Comparison of ENCODE assay signal across 14 cellular contexts in genomic region chr3:9820543-9820942, GRCh38. TPM values are rescaled to one million over a fixed set of nuclear protein-coding genes. Genes with fewer than 3 reads are reported as not detected.
DNase-seq lines count a peak whose midpoint lies in the region; ATAC-seq, FAIRE-seq and TF ChIP-seq lines count a peak whose summit lies in the region.
"Had no signal": no experiment of that assay in that cellular context is flagged by ENCODE, and none has a peak within 500 bp of the region (broad histone marks: within the 10 kb centered on the region; RNA-seq: fewer than 3 reads in every experiment).

No MANE protein-coding gene starts in this region.

- no peaks in the 10 kb centered on the region for H3K79me2 ChIP-seq in GM23338 (replicated peaks; ENCODE audit: insufficient read depth)
- no peaks in the 10 kb centered on the region for H3K79me2 ChIP-seq in K562 (ENCODE audit: control insufficient read depth, insufficient read depth, low read length)

- H3K9me1 ChIP-seq in K562 (ENCODE audit: control insufficient read depth, insufficient read depth, low read length) = peaks cover 3% of the 10 kb centered on the region

- H3K27ac ChIP-seq in A549 = no peak overlapping the region
- H3K27ac ChIP-seq in GM23338 (ENCODE audit: low read depth) = no peak overlapping the region
- no peak overlapping the region; the same call in 2 of the 3 replicates for H3K27ac ChIP-seq in K562 (ENCODE audit: extremely low read depth, low read depth, low read length)

- TF ChIP-seq EP300 in A549 (IDR thresholded peaks at IDR 0.05) = no peak
- TF ChIP-seq EP300 in K562 (IDR thresholded peaks at IDR 0.05; ENCODE audit: low read length) = no peak

- no peaks in the 10 kb centered on the region for H3K9me2 ChIP-seq in GM23338 (ENCODE audit: insufficient read depth)

- FAIRE-seq in A549 (lab: Jason Lieb, UNC) = no peak
- no peak for FAIRE-seq in K562 (lab: Jason Lieb, UNC)
- FAIRE-seq: GM12891, GM19239, HTR-8/SVneo had no signal

- H3K4me3 ChIP-seq in A549 (no peak overlapping the region), GM23338 (no peak overlapping the region), K562 (no peak overlapping the region), mucosa of descending colon (no peak overlapping the region)

- no peak overlapping the region for H3K4me2 ChIP-seq in A549
- H3K4me2 ChIP-seq in GM23338 = no peak overlapping the region
- no peak overlapping the region for H3K4me2 ChIP-seq in K562 (ENCODE audit: insufficient read depth, low read length)

- DNase-seq in A549 (ENCODE audit: low read depth in 1 of 2, low spot score in 1 of 2) (no peak), GM23338 (ENCODE audit: low spot score) (no peak), K562 (ENCODE audit: extremely low read depth in 1 of 4, low spot score in 3 of 4) (no peak), mucosa of descending colon (peak in 1 of 3 donors; percentile 33), amygdala (lab: John Stamatoyannopoulos, UW) (no peak), NCI-H2029 (lab: John Stamatoyannopoulos, UW) (no peak), endothelial cell (ENCODE audit: low spot score) (no peak)
- DNase-seq: CD8-positive, alpha-beta memory T cell had no signal

- ATAC-seq in A549 (peak; percentile 14 to 23; a peak in 4 of 6 replicates), GM23338 (peak; percentile 13; the same call in 2 of the 3 replicates), K562 (peak; percentile 4; the same call in 2 of the 3 replicates), mucosa of descending colon (peak; percentile 7), GM18861 (IDR thresholded peaks at IDR 0.05; ENCODE audit: unreplicated experiment) (no peak)

- TF ChIP-seq POLR2A in A549 (IDR thresholded peaks at IDR 0.05; ENCODE audit: low read length) (no peak), K562 (conservative IDR thresholded peaks at IDR 0.05) (no peak)

- TF ChIP-seq RAD21 in A549 (conservative IDR thresholded peaks at IDR 0.05 in 1 of 2, IDR thresholded peaks at IDR 0.05 in 1 of 2) = no peak
- TF ChIP-seq RAD21 in K562 (CRISPR knock-in tag; conservative IDR thresholded peaks at IDR 0.05 in 1 of 2, IDR thresholded peaks at IDR 0.05 in 1 of 2) = no peak

- peak overlapping the region in 1 of 2 experiments; percentile 31; a peak in 2 of 4 replicates for H3K9ac ChIP-seq in K562 (ENCODE audit: insufficient read depth in 1 of 2, low read depth in 2 of 2, low read length in 2 of 2)

- peaks cover 3% of the 10 kb centered on the region; the same call in 2 of the 3 replicates for H3K4me1 Mint-ChIP-seq in GM23338
- no peaks in the 10 kb centered on the region for H3K4me1 Mint-ChIP-seq in endothelial cell (ENCODE audit: unreplicated experiment)
- H3K4me1 Mint-ChIP-seq: CD14-positive monocyte; CD8-positive, alpha-beta memory T cell had no signal

- H3K27ac Mint-ChIP-seq in GM23338 (no peak overlapping the region), endothelial cell (ENCODE audit: unreplicated experiment) (no peak overlapping the region)

- H3K36me3 ChIP-seq in GM23338 (ENCODE audit: insufficient read depth) (no peaks in the 10 kb centered on the region), K562 (ENCODE audit: control insufficient read depth, insufficient read depth, low read length) (peaks cover 41% of the 10 kb centered on the region), mucosa of descending colon (ENCODE audit: low read depth) (no peaks in the 10 kb centered on the region)

- H3K4me3 Mint-ChIP-seq in GM23338 = no peak overlapping the region
- H3K4me3 Mint-ChIP-seq in endothelial cell (ENCODE audit: unreplicated experiment) = no peak overlapping the region
- H3K4me3 Mint-ChIP-seq: CD14-positive monocyte; CD8-positive, alpha-beta memory T cell had no signal

- POLR2A ChIA-PET in A549 (lab: Yijun Ruan, JAX) = no interaction called here
- POLR2A ChIA-PET in K562 (lab: Yijun Ruan, JAX) = interaction anchor here (0.7 to 2.6 kb wide), 3 partner anchors 12 to 17 kb away, joined by 3 to 7 read pairs (median 4); no protein-coding TSS in a partner anchor

- H3K36me3 Mint-ChIP-seq in GM23338 (ENCODE audit: low read depth) = no peaks in the 10 kb centered on the region
- H3K36me3 Mint-ChIP-seq in endothelial cell (ENCODE audit: low read depth, unreplicated experiment) = no peaks in the 10 kb centered on the region

- no peak for TF ChIP-seq CTCF in A549 (IDR thresholded peaks at IDR 0.05)
- no peak for TF ChIP-seq CTCF in GM23338 (conservative IDR thresholded peaks at IDR 0.05; ENCODE audit: low read depth in 2 of 2)
- no peak for TF ChIP-seq CTCF in K562 (IDR thresholded peaks at IDR 0.05 in 2 of 3, conservative IDR thresholded peaks at IDR 0.05 in 1 of 3; ENCODE audit: insufficient read depth in 2 of 3, low read depth in 1 of 3, low read length in 3 of 3)
- no peak for TF ChIP-seq CTCF in mucosa of descending colon (IDR thresholded peaks at IDR 0.05)
- TF ChIP-seq CTCF in endothelial cell (IDR thresholded peaks at IDR 0.05; ENCODE audit: unreplicated experiment) = no peak

- intact Hi-C loops in K562 (cut with micrococcal nuclease) (no loop called here), mucosa of descending colon (cut with DNase I, micrococcal nuclease) (no loop called here)

- H3K27me3 ChIP-seq in GM23338 (ENCODE audit: insufficient read depth) (no peaks in the 10 kb centered on the region), K562 (ENCODE audit: control insufficient read depth in 2 of 2, insufficient read depth in 2 of 2, low read length in 2 of 2) (no peaks in the 10 kb centered on the region)

- H3K4me1 ChIP-seq in A549 (no peaks in the 10 kb centered on the region), GM23338 (ENCODE audit: insufficient read depth) (no peaks in the 10 kb centered on the region), K562 (replicated peaks in 1 of 2; ENCODE audit: control insufficient read depth in 2 of 2, insufficient read depth in 2 of 2, low read length in 2 of 2) (peaks cover 0 to 1% of the 10 kb centered on the region in 2 experiments; a peak in 2 of 5 replicates), mucosa of descending colon (ENCODE audit: low read depth) (no peaks in the 10 kb centered on the region)
- H3K4me1 ChIP-seq: Caco-2 had no signal

- no peaks in the 10 kb centered on the region for H3K9me3 Mint-ChIP-seq in GM23338
- H3K9me3 Mint-ChIP-seq in endothelial cell (ENCODE audit: unreplicated experiment) = no peaks in the 10 kb centered on the region
- H3K9me3 Mint-ChIP-seq: CD8-positive, alpha-beta memory T cell had no signal

- H3F3A ChIP-seq in GM23338 (replicated peaks; ENCODE audit: low read depth) = no peaks in the 10 kb centered on the region

- in situ Hi-C loops in K562 (cut with MboI) = no loop called here

- H4K20me1 ChIP-seq in GM23338 (replicated peaks; ENCODE audit: insufficient read depth) = no peaks in the 10 kb centered on the region
- no peaks in the 10 kb centered on the region; the same call in 1 of the 2 replicates for H4K20me1 ChIP-seq in K562 (replicated peaks; ENCODE audit: control insufficient read depth, insufficient read depth, low read length)

- 83% methylated on average over 12 of the region's 12 CpGs for WGBS in A549 (ENCODE audit: missing lambda C conversion rate)
- whole genome bisulfite sequencing in K562 (ENCODE audit: insufficient coverage, low coverage, missing lambda C conversion rate) = 91% methylated on average over 11 of the region's 12 CpGs

- H3K9me3 ChIP-seq in A549 = no peaks in the 10 kb centered on the region
- H3K9me3 ChIP-seq in K562 (replicated peaks; ENCODE audit: control insufficient read depth, insufficient read depth, low read depth, low read length) = no peaks in the 10 kb centered on the region
- H3K9me3 ChIP-seq in mucosa of descending colon = no peaks in the 10 kb centered on the region
- H3K9me3 ChIP-seq: Caco-2 had no signal

- H2AFZ ChIP-seq in GM23338 (no peak overlapping the region), K562 (ENCODE audit: low read depth, low read length) (no peak overlapping the region)

- H3K27me3 Mint-ChIP-seq in GM23338 (ENCODE audit: insufficient read depth, low read depth, poor library complexity) (peaks cover 6% of the 10 kb centered on the region), endothelial cell (ENCODE audit: unreplicated experiment) (no peaks in the 10 kb centered on the region)
- H3K27me3 Mint-ChIP-seq: CD8-positive, alpha-beta memory T cell had no signal

- CTCF ChIA-PET in A549 (lab: Yijun Ruan, JAX) (interaction anchor here (0.7 to 2.3 kb wide), 7 partner anchors 9 to 126 kb away, joined by 3 to 9 read pairs (median 6); partner anchors contain the start of gene TTLL3), K562 (lab: Yijun Ruan, JAX; ENCODE audit: low intra/inter-chr PET ratio) (no interaction called here)

- BruUV-seq in K562 (replicated peaks; lab: Mats Ljungman, UMichigan) = no TSS peak

RNA-seq across cellular contexts. Expression of gene TTLL3, which starts 10.5 kb away (rescaled TPM):
- polyA plus RNA-seq in A549 (2011; rRNA removed) (13.0 and 18.1 TPM in 2 replicates), A549 (2017; fragmentation: RNase III; extraction: RNeasy Plus Mini Kit Qiagen cat#74134 plus additional on column Dnase treatment) (9.9 to 12.8 TPM (median 10.3 TPM) in 3 replicates), GM23338 (2016; fragmentation: Nextera tagmentation; extraction: Ambion mirVana) (3.7 and 4.9 TPM in 2 replicates), K562 (2011; rRNA removed) (95.8 and 120 TPM in 2 replicates), K562 (2014; fragmentation: Illumina TruSeq; extraction: Trizol) (53.8 and 60.9 TPM in 2 replicates), K562 (2014; fragmentation: Nextera tagmentation; extraction: Ambion mirVana) (10 to 100 TPM in 1 of 2 experiments, 1 to 10 TPM in 1; 8.9 to 11.6 TPM), K562 (2014; rRNA removed) (72.7 and 106 TPM in 2 replicates)
- 13.6 and 14.1 TPM in 2 replicates for polyA plus RNA-seq in A549 (2012; cell fraction: cytosol; rRNA removed)
- polyA plus RNA-seq in A549 (2012; cell fraction: nucleus; rRNA removed) = 115 and 128 TPM in 2 replicates
- polyA minus RNA-seq in A549 (2011; rRNA and poly(A)+ RNA removed) = 23.9 and 25.2 TPM in 2 replicates
- total RNA-seq in GM23338 (2014; rRNA removed; shearing (Covaris generic)) = 4.5 and 5.3 TPM in 2 replicates
- 652 and 1,082 TPM in 2 replicates for total RNA-seq in K562 (2011; cell fraction: chromatin; rRNA removed; ENCODE audit: low replicate concordance)
- total RNA-seq in K562 (2011; cell fraction: nucleolus; rRNA removed) = 407 and 449 TPM in 2 replicates
- 488 and 686 TPM in 2 replicates for total RNA-seq in K562 (2011; cell fraction: nucleoplasm; rRNA removed)
- total RNA-seq in K562 (2014; rRNA removed) (30.7 and 34.0 TPM in 2 replicates), K562 (2014; rRNA removed; fragmentation: Illumina TruSeq; extraction: Trizol) (28.7 and 33.0 TPM in 2 replicates), K562 (2015; rRNA removed; fragmentation: Illumina TruSeq; extraction: Trizol) (31.6 and 33.2 TPM in 2 replicates), K562 (2021) (53.7 and 63.6 TPM in 2 replicates), mucosa of descending colon (10 to 100 TPM; 37.0 to 63.9 (median 47.7) TPM), endothelial cell (ENCODE audit: unreplicated experiment) (34.4 TPM)
- polyA plus RNA-seq in K562 (2011; cell fraction: cytosol; rRNA removed) = 71.0 and 73.2 TPM in 2 replicates
- polyA plus RNA-seq in K562 (2011; cell fraction: nucleus; rRNA removed) = 641 and 948 TPM in 2 replicates
- polyA plus RNA-seq in K562 (2012) = 65.7 and 182 TPM in 2 replicates
- 99.7 and 103 TPM in 2 replicates for polyA minus RNA-seq in K562 (2011; rRNA and poly(A)+ RNA removed)
- polyA minus RNA-seq in K562 (2011; cell fraction: cytosol; rRNA and poly(A)+ RNA removed) = 19.4 and 21.8 TPM in 2 replicates
- 133 and 150 TPM in 2 replicates for polyA minus RNA-seq in K562 (2011; cell fraction: nucleus; rRNA and poly(A)+ RNA removed)

RNA-seq across cellular contexts. Expression of gene RPUSD3, which starts 23.3 kb away (rescaled TPM):
- polyA plus RNA-seq in A549 (2011; rRNA removed) = 38.9 and 47.1 TPM in 2 replicates
- polyA plus RNA-seq in A549 (2012; cell fraction: cytosol; rRNA removed) = 61.3 and 76.6 TPM in 2 replicates
- polyA plus RNA-seq in A549 (2012; cell fraction: nucleus; rRNA removed) = 74.5 and 81.9 TPM in 2 replicates
- 42.2 to 45.0 TPM (median 44.5 TPM) in 3 replicates for polyA plus RNA-seq in A549 (2017; fragmentation: RNase III; extraction: RNeasy Plus Mini Kit Qiagen cat#74134 plus additional on column Dnase treatment)
- 39.0 and 44.1 TPM in 2 replicates for polyA minus RNA-seq in A549 (2011; rRNA and poly(A)+ RNA removed)
- 73.4 and 82.8 TPM in 2 replicates for total RNA-seq in GM23338 (2014; rRNA removed; shearing (Covaris generic))
- 59.6 and 64.3 TPM in 2 replicates for polyA plus RNA-seq in GM23338 (2016; fragmentation: Nextera tagmentation; extraction: Ambion mirVana)
- 79.3 and 118 TPM in 2 replicates for total RNA-seq in K562 (2011; cell fraction: chromatin; rRNA removed; ENCODE audit: low replicate concordance)
- total RNA-seq in K562 (2011; cell fraction: nucleolus; rRNA removed) = 76.7 and 80.0 TPM in 2 replicates
- 76.9 and 87.5 TPM in 2 replicates for total RNA-seq in K562 (2011; cell fraction: nucleoplasm; rRNA removed)
- 73.0 and 90.5 TPM in 2 replicates for total RNA-seq in K562 (2014; rRNA removed)
- 44.3 and 55.8 TPM in 2 replicates for total RNA-seq in K562 (2014; rRNA removed; fragmentation: Illumina TruSeq; extraction: Trizol)
- 51.5 and 59.3 TPM in 2 replicates for total RNA-seq in K562 (2015; rRNA removed; fragmentation: Illumina TruSeq; extraction: Trizol)
- 99.0 and 100 TPM in 2 replicates for total RNA-seq in K562 (2021)
- polyA plus RNA-seq in K562 (2011; rRNA removed) = 56.1 and 104 TPM in 2 replicates
- 77.0 and 146 TPM in 2 replicates for polyA plus RNA-seq in K562 (2011; cell fraction: cytosol; rRNA removed)
- 62.9 and 99.5 TPM in 2 replicates for polyA plus RNA-seq in K562 (2011; cell fraction: nucleus; rRNA removed)
- polyA plus RNA-seq in K562 (2012) = 69.4 and 77.4 TPM in 2 replicates
- polyA plus RNA-seq in K562 (2014; fragmentation: Illumina TruSeq; extraction: Trizol) = 98.2 and 119 TPM in 2 replicates
- polyA plus RNA-seq in K562 (2014; fragmentation: Nextera tagmentation; extraction: Ambion mirVana) = 10 to 100 TPM; 13.8 to 26.4 TPM
- 66.6 and 76.8 TPM in 2 replicates for polyA plus RNA-seq in K562 (2014; rRNA removed)
- polyA minus RNA-seq in K562 (2011; rRNA and poly(A)+ RNA removed) = 42.4 and 42.7 TPM in 2 replicates
- 33.5 and 40.3 TPM in 2 replicates for polyA minus RNA-seq in K562 (2011; cell fraction: cytosol; rRNA and poly(A)+ RNA removed)
- polyA minus RNA-seq in K562 (2011; cell fraction: nucleus; rRNA and poly(A)+ RNA removed) = 26.7 and 27.1 TPM in 2 replicates
- total RNA-seq in mucosa of descending colon = 10 to 100 TPM; 26.1 to 35.6 (median 28.6) TPM
- total RNA-seq in endothelial cell (ENCODE audit: unreplicated experiment) = 43.5 TPM

RNA-seq across cellular contexts. Expression of gene ARPC4, which starts 27.7 kb away (rescaled TPM):
- polyA plus RNA-seq in A549 (2011; rRNA removed) = 126 and 140 TPM in 2 replicates
- 152 and 172 TPM in 2 replicates for polyA plus RNA-seq in A549 (2012; cell fraction: cytosol; rRNA removed)
- 80.9 and 87.3 TPM in 2 replicates for polyA plus RNA-seq in A549 (2012; cell fraction: nucleus; rRNA removed)
- 292 to 310 TPM (median 298 TPM) in 3 replicates for polyA plus RNA-seq in A549 (2017; fragmentation: RNase III; extraction: RNeasy Plus Mini Kit Qiagen cat#74134 plus additional on column Dnase treatment)
- polyA minus RNA-seq in A549 (2011; rRNA and poly(A)+ RNA removed) = 124 and 133 TPM in 2 replicates
- total RNA-seq in GM23338 (2014; rRNA removed; shearing (Covaris generic)) = 171 and 176 TPM in 2 replicates
- polyA plus RNA-seq in GM23338 (2016; fragmentation: Nextera tagmentation; extraction: Ambion mirVana) = 71.9 and 73.0 TPM in 2 replicates
- 240 and 326 TPM in 2 replicates for total RNA-seq in K562 (2011; cell fraction: chromatin; rRNA removed; ENCODE audit: low replicate concordance)
- total RNA-seq in K562 (2011; cell fraction: nucleolus; rRNA removed) = 165 and 200 TPM in 2 replicates
- 225 and 232 TPM in 2 replicates for total RNA-seq in K562 (2011; cell fraction: nucleoplasm; rRNA removed)
- 138 and 139 TPM in 2 replicates for total RNA-seq in K562 (2014; rRNA removed)
- total RNA-seq in K562 (2014; rRNA removed; fragmentation: Illumina TruSeq; extraction: Trizol) = 132 and 143 TPM in 2 replicates
- total RNA-seq in K562 (2015; rRNA removed; fragmentation: Illumina TruSeq; extraction: Trizol) = 118 and 131 TPM in 2 replicates
- 153 and 154 TPM in 2 replicates for total RNA-seq in K562 (2021)
- 60.3 and 106 TPM in 2 replicates for polyA plus RNA-seq in K562 (2011; rRNA removed)
- polyA plus RNA-seq in K562 (2011; cell fraction: cytosol; rRNA removed) = 69.7 and 88.3 TPM in 2 replicates
- polyA plus RNA-seq in K562 (2011; cell fraction: nucleus; rRNA removed) = 76.1 and 100.0 TPM in 2 replicates
- polyA plus RNA-seq in K562 (2012) = 106 and 149 TPM in 2 replicates
- polyA plus RNA-seq in K562 (2014; fragmentation: Illumina TruSeq; extraction: Trizol) = 119 and 128 TPM in 2 replicates
- 10 to 100 TPM; 20.1 to 28.1 TPM for polyA plus RNA-seq in K562 (2014; fragmentation: Nextera tagmentation; extraction: Ambion mirVana)
- polyA plus RNA-seq in K562 (2014; rRNA removed) = 112 and 129 TPM in 2 replicates
- 147 and 187 TPM in 2 replicates for polyA minus RNA-seq in K562 (2011; rRNA and poly(A)+ RNA removed)
- 104 and 125 TPM in 2 replicates for polyA minus RNA-seq in K562 (2011; cell fraction: cytosol; rRNA and poly(A)+ RNA removed)
- polyA minus RNA-seq in K562 (2011; cell fraction: nucleus; rRNA and poly(A)+ RNA removed) = 79.2 and 112 TPM in 2 replicates
- total RNA-seq in mucosa of descending colon = 100 to 1,000 TPM; 154 to 219 (median 212) TPM
- 203 TPM for total RNA-seq in endothelial cell (ENCODE audit: unreplicated experiment)

RNA-seq across cellular contexts. Expression of gene TADA3, which starts 28.3 kb away (rescaled TPM):
- 42.6 and 49.2 TPM in 2 replicates for polyA plus RNA-seq in A549 (2011; rRNA removed)
- polyA plus RNA-seq in A549 (2012; cell fraction: cytosol; rRNA removed) = 50.2 and 57.1 TPM in 2 replicates
- polyA plus RNA-seq in A549 (2012; cell fraction: nucleus; rRNA removed) = 36.8 and 43.0 TPM in 2 replicates
- 44.3 to 53.6 TPM (median 50.3 TPM) in 3 replicates for polyA plus RNA-seq in A549 (2017; fragmentation: RNase III; extraction: RNeasy Plus Mini Kit Qiagen cat#74134 plus additional on column Dnase treatment)
- polyA minus RNA-seq in A549 (2011; rRNA and poly(A)+ RNA removed) = 46.9 and 52.3 TPM in 2 replicates
- 54.4 and 61.7 TPM in 2 replicates for total RNA-seq in GM23338 (2014; rRNA removed; shearing (Covaris generic))
- polyA plus RNA-seq in GM23338 (2016; fragmentation: Nextera tagmentation; extraction: Ambion mirVana) = 29.1 and 31.5 TPM in 2 replicates
- total RNA-seq in K562 (2011; cell fraction: chromatin; rRNA removed; ENCODE audit: low replicate concordance) = 29.0 and 52.4 TPM in 2 replicates
- 42.1 and 48.7 TPM in 2 replicates for total RNA-seq in K562 (2011; cell fraction: nucleolus; rRNA removed)
- 34.6 and 42.7 TPM in 2 replicates for total RNA-seq in K562 (2011; cell fraction: nucleoplasm; rRNA removed)
- total RNA-seq in K562 (2014; rRNA removed) = 110 and 136 TPM in 2 replicates
- 32.7 and 40.6 TPM in 2 replicates for total RNA-seq in K562 (2014; rRNA removed; fragmentation: Illumina TruSeq; extraction: Trizol)
- 74.5 and 74.8 TPM in 2 replicates for total RNA-seq in K562 (2015; rRNA removed; fragmentation: Illumina TruSeq; extraction: Trizol)
- 85.8 and 89.7 TPM in 2 replicates for total RNA-seq in K562 (2021)
- polyA plus RNA-seq in K562 (2011; rRNA removed) = 60.6 and 62.8 TPM in 2 replicates
- 74.1 and 114 TPM in 2 replicates for polyA plus RNA-seq in K562 (2011; cell fraction: cytosol; rRNA removed)
- 61.6 and 83.0 TPM in 2 replicates for polyA plus RNA-seq in K562 (2011; cell fraction: nucleus; rRNA removed)
- 75.7 and 143 TPM in 2 replicates for polyA plus RNA-seq in K562 (2012)
- 97.8 and 103 TPM in 2 replicates for polyA plus RNA-seq in K562 (2014; fragmentation: Illumina TruSeq; extraction: Trizol)
- polyA plus RNA-seq in K562 (2014; fragmentation: Nextera tagmentation; extraction: Ambion mirVana) = 1 to 10 TPM; 4.1 to 6.3 TPM
- polyA plus RNA-seq in K562 (2014; rRNA removed) = 91.6 and 94.0 TPM in 2 replicates
- polyA minus RNA-seq in K562 (2011; rRNA and poly(A)+ RNA removed) = 29.9 and 37.5 TPM in 2 replicates
- 52.9 and 57.8 TPM in 2 replicates for polyA minus RNA-seq in K562 (2011; cell fraction: cytosol; rRNA and poly(A)+ RNA removed)
- 19.1 and 22.5 TPM in 2 replicates for polyA minus RNA-seq in K562 (2011; cell fraction: nucleus; rRNA and poly(A)+ RNA removed)
- 10 to 100 TPM; 63.0 to 66.1 (median 63.2) TPM for total RNA-seq in mucosa of descending colon
- 35.4 TPM for total RNA-seq in endothelial cell (ENCODE audit: unreplicated experiment)

RNA-seq across cellular contexts. Expression of gene CAMK1, which starts 50.8 kb away (rescaled TPM):
- polyA plus RNA-seq in A549 (2011; rRNA removed) (13.5 and 16.0 TPM in 2 replicates), A549 (2017; fragmentation: RNase III; extraction: RNeasy Plus Mini Kit Qiagen cat#74134 plus additional on column Dnase treatment) (15.6 to 16.1 TPM (median 15.9 TPM) in 3 replicates), GM23338 (2016; fragmentation: Nextera tagmentation; extraction: Ambion mirVana) (4.4 and 4.9 TPM in 2 replicates), K562 (2011; rRNA removed) (7.3 and 8.4 TPM in 2 replicates), K562 (2014; fragmentation: Illumina TruSeq; extraction: Trizol) (6.0 and 6.2 TPM in 2 replicates), K562 (2014; fragmentation: Nextera tagmentation; extraction: Ambion mirVana) (under 1 TPM; 0.23 to 0.39 TPM), K562 (2014; rRNA removed) (7.7 and 10.6 TPM in 2 replicates)
- 22.5 and 26.5 TPM in 2 replicates for polyA plus RNA-seq in A549 (2012; cell fraction: cytosol; rRNA removed)
- polyA plus RNA-seq in A549 (2012; cell fraction: nucleus; rRNA removed) = 20.9 and 21.9 TPM in 2 replicates
- polyA minus RNA-seq in A549 (2011; rRNA and poly(A)+ RNA removed) = 11.0 TPM in 2 replicates
- total RNA-seq in GM23338 (2014; rRNA removed; shearing (Covaris generic)) = 3.1 and 4.4 TPM in 2 replicates
- 2.0 and 4.8 TPM in 2 replicates for total RNA-seq in K562 (2011; cell fraction: chromatin; rRNA removed; ENCODE audit: low replicate concordance)
- 4.2 and 4.6 TPM in 2 replicates for total RNA-seq in K562 (2011; cell fraction: nucleolus; rRNA removed)
- 2.3 and 3.2 TPM in 2 replicates for total RNA-seq in K562 (2011; cell fraction: nucleoplasm; rRNA removed)
- total RNA-seq in K562 (2014; rRNA removed) (10.7 and 13.9 TPM in 2 replicates), K562 (2014; rRNA removed; fragmentation: Illumina TruSeq; extraction: Trizol) (4.4 and 4.7 TPM in 2 replicates), K562 (2015; rRNA removed; fragmentation: Illumina TruSeq; extraction: Trizol) (6.1 and 6.6 TPM in 2 replicates), K562 (2021) (5.2 and 6.2 TPM in 2 replicates), mucosa of descending colon (10 to 100 TPM in 2 of 3 donors, 1 to 10 TPM in 1; 5.7 to 35.8 (median 10.1) TPM), endothelial cell (ENCODE audit: unreplicated experiment) (6.0 TPM)
- 5.8 and 12.1 TPM in 2 replicates for polyA plus RNA-seq in K562 (2011; cell fraction: cytosol; rRNA removed)
- polyA plus RNA-seq in K562 (2011; cell fraction: nucleus; rRNA removed) = 6.0 and 9.9 TPM in 2 replicates
- 7.7 and 9.7 TPM in 2 replicates for polyA plus RNA-seq in K562 (2012)
- polyA minus RNA-seq in K562 (2011; rRNA and poly(A)+ RNA removed) = 2.6 and 2.9 TPM in 2 replicates
- polyA minus RNA-seq in K562 (2011; cell fraction: cytosol; rRNA and poly(A)+ RNA removed) = 3.1 and 3.6 TPM in 2 replicates
- polyA minus RNA-seq in K562 (2011; cell fraction: nucleus; rRNA and poly(A)+ RNA removed) = 1.3 and 2.4 TPM in 2 replicates

Comparison
In these comparisons a context has a peak if more than half of its experiments do, and no peak if none do; other contexts are left out.
1. Of the 35 proteins assayed by ChIP-seq in both K562 and A549: peak only in K562: MAX; only in A549: none; in both: none; in neither: 34.